Comparison of ENCODE assay signal across 20 cellular contexts in genomic region chr17:71511266-71511995, GRCh38.
DNase-seq lines count a peak whose midpoint lies in the region; ATAC-seq and TF ChIP-seq lines count a peak whose summit lies in the region.
"Had no signal": no experiment of that assay in that cellular context is flagged by ENCODE, and none has a peak within 500 bp of the region (broad histone marks: within the 10 kb centered on the region; RNA-seq: fewer than 3 reads in every experiment).

No MANE protein-coding gene starts in this region.

- no peak overlapping the region for H3K27ac Mint-ChIP-seq in GM23338
- H3K27ac Mint-ChIP-seq in nephron, result peak overlapping the region; percentile 26 to 87 (median 49)
- H3K27ac Mint-ChIP-seq: CD4-positive, CD25-positive, alpha-beta regulatory T cell; IgD-negative memory B cell had no signal

- intact Hi-C loops in left ventricle myocardium inferior (cut with micrococcal nuclease), result no loop called here

- no peak overlapping the region for H3K27ac ChIP-seq in GM23338 (ENCODE audit: low read depth)
- no peak overlapping the region for H3K27ac ChIP-seq in left ventricle myocardium inferior (replicated peaks)
- H3K27ac ChIP-seq: cardiac muscle cell, HL-60, thoracic aorta had no signal

- H4K20me1 ChIP-seq in GM23338 (replicated peaks; ENCODE audit: insufficient read depth), result no peaks in the 10 kb centered on the region

- H3K9me3 Mint-ChIP-seq in GM23338 (no peaks in the 10 kb centered on the region), nephron (no peaks in the 10 kb centered on the region)

- H3K36me3 Mint-ChIP-seq in GM23338 (ENCODE audit: low read depth), result no peaks in the 10 kb centered on the region
- no peaks in the 10 kb centered on the region for H3K36me3 Mint-ChIP-seq in nephron (ENCODE audit: low read depth)
- H3K36me3 Mint-ChIP-seq: CD4-positive, CD25-positive, alpha-beta regulatory T cell; IgD-negative memory B cell had no signal

- H3K9me2 ChIP-seq in GM23338 (ENCODE audit: insufficient read depth), result no peaks in the 10 kb centered on the region

- no peaks in the 10 kb centered on the region for H3K9me3 ChIP-seq in left ventricle myocardium inferior (replicated peaks)
- H3K9me3 ChIP-seq: thoracic aorta had no signal

- H3F3A ChIP-seq in GM23338 (replicated peaks; ENCODE audit: low read depth), result no peaks in the 10 kb centered on the region

- no peak overlapping the region for H3K4me3 ChIP-seq in GM23338
- H3K4me3 ChIP-seq in left ventricle myocardium inferior, result no peak overlapping the region
- H3K4me3 ChIP-seq: cardiac muscle cell, thoracic aorta had no signal

- no peaks in the 10 kb centered on the region for H3K4me1 ChIP-seq in GM23338 (ENCODE audit: insufficient read depth)
- H3K4me1 ChIP-seq in left ventricle myocardium inferior, result no peaks in the 10 kb centered on the region

- H3K4me1 Mint-ChIP-seq in GM23338, result no peaks in the 10 kb centered on the region
- peaks cover 20% of the 10 kb centered on the region for H3K4me1 Mint-ChIP-seq in nephron
- H3K4me1 Mint-ChIP-seq: CD4-positive, CD25-positive, alpha-beta regulatory T cell; IgD-negative memory B cell had no signal

- H3K36me3 ChIP-seq in GM23338 (ENCODE audit: insufficient read depth), result no peaks in the 10 kb centered on the region
- no peaks in the 10 kb centered on the region for H3K36me3 ChIP-seq in left ventricle myocardium inferior
- H3K36me3 ChIP-seq: cardiac muscle cell, thoracic aorta had no signal

- H3K79me2 ChIP-seq in GM23338 (replicated peaks; ENCODE audit: insufficient read depth), result no peaks in the 10 kb centered on the region

- H3K27me3 ChIP-seq in GM23338 (ENCODE audit: insufficient read depth), result no peaks in the 10 kb centered on the region
- no peaks in the 10 kb centered on the region for H3K27me3 ChIP-seq in left ventricle myocardium inferior (ENCODE audit: low read depth)
- H3K27me3 ChIP-seq: cardiac muscle cell had no signal

- H3K27me3 Mint-ChIP-seq in GM23338 (ENCODE audit: insufficient read depth, low read depth, poor library complexity) (peaks cover 3% of the 10 kb centered on the region), nephron (ENCODE audit: low read depth) (peaks cover 43% of the 10 kb centered on the region)
- H3K27me3 Mint-ChIP-seq: CD4-positive, CD25-positive, alpha-beta regulatory T cell; IgD-negative memory B cell had no signal

- no peak overlapping the region for H3K4me2 ChIP-seq in GM23338

- DNase-seq in GM23338 (ENCODE audit: low spot score) (no peak), NCI-H1694 treated with DMSO at 0.1 percent for 48 hours (lab: John Stamatoyannopoulos, UW) (peak; percentile 76), NCI-H69 (lab: John Stamatoyannopoulos, UW) (peak; percentile 96), pons (ENCODE audit: low spot score) (no peak), left ventricle myocardium inferior (no peak), cerebellar cortex (ENCODE audit: low spot score) (no peak)
- DNase-seq: activated CD4-positive, alpha-beta T cell treated with anti-CD3 and anti-CD28 coated beads for 4 hours; activated effector memory CD4-positive, alpha-beta T cell treated with Interleukin-2 at 50 U/mL for 16 hours; CD4-positive, CD25-positive, alpha-beta regulatory T cell; MM.1S; NCI-H226; stimulated activated CD4-positive, alpha-beta T cell treated with anti-CD3 and anti-CD28 coated beads, Interleukin-12 subunit alpha, Interleukin-12 subunit beta, amount 100 ng/mL, for 4 hours had no signal

- ATAC-seq in GM23338, result no peak
- ATAC-seq: esophagus mucosa, HCT116, left lobe of liver had no signal

- H3K4me3 Mint-ChIP-seq in GM23338 (no peak overlapping the region), nephron (peak overlapping the region in 1 of 3 experiments; percentile 0)
- H3K4me3 Mint-ChIP-seq: CD4-positive, CD25-positive, alpha-beta regulatory T cell; IgD-negative memory B cell had no signal

- H2AFZ ChIP-seq in GM23338, result peak overlapping the region; percentile 47; the same call in 1 of the 2 replicates

- TF ChIP-seq CTCF in GM23338 (conservative IDR thresholded peaks at IDR 0.05; ENCODE audit: low read depth in 2 of 2) (no peak), nephron (IDR thresholded peaks at IDR 0.05; ENCODE audit: unreplicated experiment in 3 of 3) (no peak), left ventricle myocardium inferior (IDR thresholded peaks at IDR 0.05; ENCODE audit: borderline replicate concordance) (no peak)

TF ChIP-seq in GM23338, 12 proteins besides CTCF, POLR2A, EP300 and RAD21:
- TF ChIP-seq ZNF331 (CRISPR knock-in tag; IDR thresholded peaks at IDR 0.05; ENCODE audit: low read depth) (no peak), ZNF114 (CRISPR knock-in tag; IDR thresholded peaks at IDR 0.05) (no peak)

Comparison
In these comparisons a context has a peak if more than half of its experiments do, and no peak if none do; other contexts are left out.
1. DNase-seq: peak in NCI-H1694 treated with DMSO at 0.1 percent for 48 hours (single experiment) and NCI-H69 (single experiment); none in GM23338 (single experiment), pons (single experiment), left ventricle myocardium inferior (single experiment) and cerebellar cortex (single experiment).